13 cellular contexts compared by ENCODE assay signal in the genomic region with DNA sequence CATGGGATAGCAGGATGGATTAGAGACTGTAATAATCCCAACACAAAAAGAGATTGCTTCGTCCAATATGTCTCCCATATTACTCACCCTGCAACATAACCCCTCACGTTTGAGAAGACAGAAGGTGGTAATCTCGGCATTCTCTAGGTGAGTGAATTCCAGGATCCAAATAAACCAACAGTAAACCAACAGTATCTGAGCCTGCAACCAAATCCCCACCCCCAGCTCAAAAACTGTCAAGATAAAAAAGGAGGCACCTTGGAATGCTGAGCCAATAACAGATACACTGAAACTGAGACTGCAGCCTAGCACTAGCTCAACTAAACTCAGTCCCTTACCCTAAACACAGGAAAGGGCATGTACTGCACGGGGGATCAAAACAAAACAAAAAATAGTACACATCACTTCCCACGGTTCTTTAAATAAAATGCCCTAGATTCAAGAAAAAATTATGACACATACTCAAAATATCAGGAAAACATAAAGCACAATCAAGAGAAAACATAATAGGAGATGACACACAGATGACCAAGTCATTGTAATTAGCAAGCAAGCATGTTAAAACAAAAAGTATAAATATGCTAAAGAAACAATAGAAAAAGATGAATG. TPM values are rescaled to one million over a fixed set of nuclear protein-coding genes. Genes with fewer than 3 reads are reported as not detected.
A peak's percentile ranks its signal among the peaks of the same experiment; 100 is the strongest.
DNase-seq lines count a peak whose midpoint lies in the region; ATAC-seq and TF ChIP-seq lines count a peak whose summit lies in the region.
"Had no signal": no experiment of that assay in that cellular context is flagged by ENCODE, and none has a peak within 500 bp of the region (broad histone marks: within the 10 kb centered on the region; RNA-seq: fewer than 3 reads in every experiment).

No MANE protein-coding gene starts in this region.

- peaks cover 4% of the 10 kb centered on the region; the same call in 1 of the 2 replicates for H3K79me2 ChIP-seq in HCT116 (ENCODE audit: insufficient read depth, low read length)

- H3K4me3 ChIP-seq in AG10803 (ENCODE audit: low read length) = no peak overlapping the region
- no peak overlapping the region for H3K4me3 ChIP-seq in HCT116 (replicated peaks in 1 of 2; ENCODE audit: low read depth in 1 of 2, low read length in 2 of 2)

- H3K4me1 Mint-ChIP-seq in activated naive CD8-positive, alpha-beta T cell treated with anti-CD3 and anti-CD28 coated beads for 36 hours = peaks cover 37% of the 10 kb centered on the region

- peaks cover 14 to 32% of the 10 kb centered on the region in 2 experiments for H3K4me1 ChIP-seq in HCT116 (ENCODE audit: control insufficient read depth in 1 of 2, insufficient read depth in 2 of 2, low read length in 2 of 2)

- CTCF ChIA-PET in HCT116 (lab: Charles Lee) = no interaction called here

- no peaks in the 10 kb centered on the region for H3K27me3 ChIP-seq in HCT116 (ENCODE audit: insufficient read depth, low read length)

- H3K9me2 ChIP-seq in HCT116 (ENCODE audit: insufficient read depth) = no peaks in the 10 kb centered on the region

- H4K20me1 ChIP-seq in HCT116 (ENCODE audit: insufficient read depth) = no peaks in the 10 kb centered on the region

- H3K27me3 Mint-ChIP-seq in activated naive CD8-positive, alpha-beta T cell treated with anti-CD3 and anti-CD28 coated beads for 36 hours = no peaks in the 10 kb centered on the region
- H3K27me3 Mint-ChIP-seq: activated B cell treated with CpG ODN at 0.5 μM for 24 hours had no signal

- H3K4me3 Mint-ChIP-seq in activated naive CD8-positive, alpha-beta T cell treated with anti-CD3 and anti-CD28 coated beads for 36 hours = no peak overlapping the region
- H3K4me3 Mint-ChIP-seq: activated B cell treated with CpG ODN at 0.5 μM for 24 hours had no signal

- intact Hi-C loops in HCT116 (cut with micrococcal nuclease) = no loop called here

- peaks cover 8% of the 10 kb centered on the region for H3K9me3 Mint-ChIP-seq in activated naive CD8-positive, alpha-beta T cell treated with anti-CD3 and anti-CD28 coated beads for 36 hours

- no peak for ATAC-seq in HCT116
- ATAC-seq: left cardiac atrium had no signal

- peak; percentile 22 for DNase-seq in AG10803 (ENCODE audit: low read depth)
- no peak for DNase-seq in HCT116 (ENCODE audit: low read depth, low spot score)
- DNase-seq in activated naive CD8-positive, alpha-beta T cell treated with anti-CD3 and anti-CD28 coated beads for 36 hours = no peak
- peak; percentile 16 for DNase-seq in fibroblast of peridontal ligament (ENCODE audit: extremely low read depth)
- no peak for DNase-seq in NOMO-1 (lab: John Stamatoyannopoulos, UW; ENCODE audit: unreplicated experiment in 2 of 2)
- DNase-seq in NCI-H69 (lab: John Stamatoyannopoulos, UW) = no peak
- DNase-seq in nucleus accumbens (lab: John Stamatoyannopoulos, UW) = no peak
- DNase-seq in DMS79 treated with DMSO at 0.1 percent for 48 hours (lab: John Stamatoyannopoulos, UW) = no peak
- DNase-seq: activated B cell treated with CpG ODN at 0.5 μM for 24 hours; amniotic stem cell; DMS53; left cardiac atrium; stimulated activated CD4-positive, alpha-beta T cell treated with anti-CD3 and anti-CD28 coated beads, Interleukin-4, amount 100 ng/mL, for 1 hour had no signal

- POLR2A ChIA-PET in HCT116 (lab: Charles Lee) = no interaction called here

- peak overlapping the region; percentile 15 for H3K27ac Mint-ChIP-seq in activated naive CD8-positive, alpha-beta T cell treated with anti-CD3 and anti-CD28 coated beads for 36 hours
- H3K27ac Mint-ChIP-seq: activated B cell treated with CpG ODN at 0.5 μM for 24 hours had no signal

- H3K4me2 ChIP-seq in HCT116 (ENCODE audit: low read length) = peak overlapping the region; percentile 2; the same call in 1 of the 2 replicates

- H3K36me3 Mint-ChIP-seq in activated naive CD8-positive, alpha-beta T cell treated with anti-CD3 and anti-CD28 coated beads for 36 hours = peaks cover 53% of the 10 kb centered on the region

- TF ChIP-seq CTCF in AG10803 (conservative IDR thresholded peaks at IDR 0.05; ENCODE audit: low read length) (no peak), HCT116 (IDR thresholded peaks at IDR 0.05 in 2 of 3, conservative IDR thresholded peaks at IDR 0.05 in 1 of 3; ENCODE audit: borderline replicate concordance in 1 of 3, insufficient read depth in 1 of 3, low read depth in 2 of 3, low read length in 2 of 3) (no peak)

- H3K9me3 ChIP-seq in HCT116 (ENCODE audit: control insufficient read depth in 1 of 2, insufficient read depth in 1 of 2, low read depth in 1 of 2, low read length in 2 of 2) = no peaks in the 10 kb centered on the region

- no peak overlapping the region for H3K27ac ChIP-seq in HCT116 (ENCODE audit: low read depth, low read length)

- H3K9ac ChIP-seq in HCT116 (ENCODE audit: low read length) = no peak overlapping the region

- no peaks in the 10 kb centered on the region for H3K36me3 ChIP-seq in HCT116 (ENCODE audit: control insufficient read depth in 1 of 2, insufficient read depth in 2 of 2, low read length in 2 of 2)

- TF ChIP-seq POLR2A in HCT116 (IDR thresholded peaks at IDR 0.05; ENCODE audit: borderline replicate concordance, extremely low read depth, insufficient read depth, insufficient read length) = no peak

- BruUV-seq in HCT116 (replicated peaks; lab: Mats Ljungman, UMichigan) = no TSS peak

- RAD21 ChIA-PET in HCT116 (lab: Charles Lee; ENCODE audit: low non-redundant PET in 1 of 2, low total read pairs in 2 of 2, uncharacterized antibody in 2 of 2, unreplicated experiment in 2 of 2) = no interaction called here

- H2AFZ ChIP-seq in HCT116 (ENCODE audit: low read depth, low read length, poor library complexity, severe bottlenecking) = no peak overlapping the region

- no peak for TF ChIP-seq RAD21 in HCT116 (IDR thresholded peaks at IDR 0.05; ENCODE audit: low read depth)

TF ChIP-seq in HCT116, 20 proteins besides CTCF, POLR2A, EP300 and RAD21:
- no peak for TF ChIP-seq CEBPB (IDR thresholded peaks at IDR 0.05; ENCODE audit: low read depth)
- no peak for TF ChIP-seq SIN3A (IDR thresholded peaks at IDR 0.05; ENCODE audit: low read depth)
- TF ChIP-seq EZH2 (IDR thresholded peaks at IDR 0.05) = no peak
- no peak for TF ChIP-seq YY1 (IDR thresholded peaks at IDR 0.05; ENCODE audit: extremely low read depth, insufficient replicate concordance, low read depth, low read length)
- no peak for TF ChIP-seq ELF1 (IDR thresholded peaks at IDR 0.05; ENCODE audit: borderline replicate concordance, low read depth)
- TF ChIP-seq SRF (IDR thresholded peaks at IDR 0.05; ENCODE audit: low read depth) = no peak
- TF ChIP-seq POLR2AphosphoS5 (IDR thresholded peaks at IDR 0.05; ENCODE audit: low read depth, low read length) = no peak
- no peak for TF ChIP-seq SP1 (IDR thresholded peaks at IDR 0.05; ENCODE audit: low read depth)
- TF ChIP-seq CBX3 (IDR thresholded peaks at IDR 0.05; ENCODE audit: low read depth) = no peak
- no peak for TF ChIP-seq EGR1 (IDR thresholded peaks at IDR 0.05; ENCODE audit: low read depth)
- no peak for TF ChIP-seq ZNF274 (IDR thresholded peaks at IDR 0.05; ENCODE audit: low read depth, low read length)
- TF ChIP-seq TCF7L2 (IDR thresholded peaks at IDR 0.05; ENCODE audit: borderline replicate concordance, extremely low read depth, insufficient read depth, insufficient read length) = no peak
- TF ChIP-seq, protein P1, sequence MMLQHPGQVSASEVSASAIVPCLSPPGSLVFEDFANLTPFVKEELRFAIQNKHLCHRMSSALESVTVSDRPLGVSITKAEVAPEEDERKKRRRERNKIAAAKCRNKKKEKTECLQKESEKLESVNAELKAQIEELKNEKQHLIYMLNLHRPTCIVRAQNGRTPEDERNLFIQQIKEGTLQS (IDR thresholded peaks at IDR 0.05) = no peak
- TF ChIP-seq, protein P2, sequence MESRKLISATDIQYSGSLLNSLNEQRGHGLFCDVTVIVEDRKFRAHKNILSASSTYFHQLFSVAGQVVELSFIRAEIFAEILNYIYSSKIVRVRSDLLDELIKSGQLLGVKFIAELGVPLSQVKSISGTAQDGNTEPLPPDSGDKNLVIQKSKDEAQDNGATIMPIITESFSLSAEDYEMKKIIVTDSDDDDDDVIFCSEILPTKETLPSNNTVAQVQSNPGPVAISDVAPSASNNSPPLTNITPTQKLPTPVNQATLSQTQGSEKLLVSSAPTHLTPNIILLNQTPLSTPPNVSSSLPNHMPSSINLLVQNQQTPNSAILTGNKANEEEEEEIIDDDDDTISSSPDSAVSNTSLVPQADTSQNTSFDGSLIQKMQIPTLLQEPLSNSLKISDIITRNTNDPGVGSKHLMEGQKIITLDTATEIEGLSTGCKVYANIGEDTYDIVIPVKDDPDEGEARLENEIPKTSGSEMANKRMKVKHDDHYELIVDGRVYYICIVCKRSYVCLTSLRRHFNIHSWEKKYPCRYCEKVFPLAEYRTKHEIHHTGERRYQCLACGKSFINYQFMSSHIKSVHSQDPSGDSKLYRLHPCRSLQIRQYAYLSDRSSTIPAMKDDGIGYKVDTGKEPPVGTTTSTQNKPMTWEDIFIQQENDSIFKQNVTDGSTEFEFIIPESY (IDR thresholded peaks at IDR 0.05; ENCODE audit: extremely low read depth, insufficient replicate concordance, low read length) = no peak
- TF ChIP-seq FOSL1 (IDR thresholded peaks at IDR 0.05; ENCODE audit: low read depth) = no peak
- TF ChIP-seq JUND (IDR thresholded peaks at IDR 0.05) = no peak
- TF ChIP-seq ZFX (IDR thresholded peaks at IDR 0.05) = no peak

RNA-seq across cellular contexts. Expression of gene IPMK, which starts 28.0 kb away (rescaled TPM):
- total RNA-seq in HCT116 (2021; ENCODE audit: unreplicated experiment) = 5.5 TPM
- polyA plus RNA-seq in HCT116 (2012) = 0.49 and 0.82 TPM in 2 replicates
- 10 to 100 TPM; 10.1 to 10.3 TPM for total RNA-seq in activated naive CD8-positive, alpha-beta T cell treated with anti-CD3 and anti-CD28 coated beads for 36 hours

RNA-seq across cellular contexts. Expression of gene CISD1, which starts 29.3 kb away (rescaled TPM):
- total RNA-seq in HCT116 (2021; ENCODE audit: unreplicated experiment) = 47.3 TPM
- 17.2 and 22.4 TPM in 2 replicates for polyA plus RNA-seq in HCT116 (2012)
- 10 to 100 TPM; 65.0 to 65.4 TPM for total RNA-seq in activated naive CD8-positive, alpha-beta T cell treated with anti-CD3 and anti-CD28 coated beads for 36 hours

Comparison
In these comparisons a context has a peak if more than half of its experiments do, and no peak if none do; other contexts are left out.
1. DNase-seq: peak in AG10803 (single experiment) and fibroblast of peridontal ligament (single experiment); none in HCT116 (single experiment), activated naive CD8-positive, alpha-beta T cell treated with anti-CD3 and anti-CD28 coated beads for 36 hours (single experiment), NOMO-1 (0 of 2), NCI-H69 (single experiment), nucleus accumbens (0 of 56) and DMS79 treated with DMSO at 0.1 percent for 48 hours (single experiment).